Comparison of ENCODE assay signal across 24 cellular contexts in the genomic region with DNA sequence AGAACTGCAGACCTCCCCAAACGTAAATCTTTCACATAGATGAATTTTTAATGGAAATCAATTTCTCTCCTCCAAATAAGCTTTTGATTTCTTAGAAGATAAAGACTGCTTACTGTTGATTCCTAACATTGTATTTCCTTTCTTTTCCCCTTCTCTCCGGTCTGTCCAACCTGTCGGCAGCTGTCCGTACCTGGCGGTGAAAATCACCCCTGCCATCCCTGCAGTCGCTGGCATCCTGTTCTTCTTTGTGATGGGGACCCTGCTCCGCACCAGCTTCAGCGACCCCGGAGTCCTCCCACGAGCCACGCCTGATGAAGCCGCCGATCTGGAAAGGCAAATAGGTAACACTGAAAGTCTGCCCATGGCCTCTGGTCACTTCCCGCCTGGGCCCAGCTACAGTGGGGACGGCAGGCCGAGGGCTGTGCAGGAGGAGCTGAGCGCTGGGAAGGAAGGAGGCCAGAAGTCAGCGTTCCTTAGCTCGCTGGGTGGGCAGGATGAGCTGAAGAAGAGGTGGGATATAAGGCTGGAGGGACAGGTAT.
"Had no signal": no experiment of that assay in that cellular context is flagged by ENCODE, and none has a peak within 500 bp of the region (broad histone marks: within the 10 kb centered on the region; RNA-seq: fewer than 3 reads in every experiment).

No MANE protein-coding gene starts in this region.

- H3K4me3 Mint-ChIP-seq: activated naive CD4-positive, alpha-beta T cell treated with anti-CD3 and anti-CD28 coated beads for 36 hours; activated naive CD8-positive, alpha-beta T cell treated with anti-CD3 and anti-CD28 coated beads, Interleukin-2, amount 10 ng/mL, durations not matched to agents 7 days and 5 days; activated T-cell treated with anti-CD3 and anti-CD28 coated beads, Interleukin-2, amount 50 U/mL, for 72 hours; stimulated activated naive CD8-positive, alpha-beta T cell treated with anti-CD3 and anti-CD28 coated beads, Interleukin-15, Interleukin-2, amounts not matched to agents 100 ng/mL and 50 ng/mL, for 24 hours had no signal

- H3K4me1 ChIP-seq: body of pancreas, vagina had no signal

- H3K27me3 ChIP-seq: body of pancreas, cardiac muscle cell, left lung, spleen, tibial nerve, vagina had no signal

- H3K27ac Mint-ChIP-seq: activated naive CD4-positive, alpha-beta T cell treated with anti-CD3 and anti-CD28 coated beads for 36 hours; activated naive CD8-positive, alpha-beta T cell treated with anti-CD3 and anti-CD28 coated beads, Interleukin-2, amount 10 ng/mL, durations not matched to agents 7 days and 5 days; activated T-cell treated with anti-CD3 and anti-CD28 coated beads, Interleukin-2, amount 50 U/mL, for 72 hours; stimulated activated naive CD8-positive, alpha-beta T cell treated with anti-CD3 and anti-CD28 coated beads, Interleukin-15, Interleukin-2, amounts not matched to agents 100 ng/mL and 50 ng/mL, for 24 hours had no signal

- ATAC-seq: activated T-cell treated with anti-CD3 and anti-CD28 coated beads, Interleukin-2, amount 50 U/mL, for 72 hours; body of pancreas; left lung; SK-N-SH treated with all-trans-retinoic acid at 6 μM for 48 hours had no signal

- DNase-seq: activated CD4-positive, alpha-beta T cell treated with anti-CD3 and anti-CD28 coated beads for 1 hour; activated CD8-positive, alpha-beta memory T cell treated with anti-CD3 and anti-CD28 coated beads, Interleukin-2, amount 50 U/mL, for 4 hours; activated effector memory CD4-positive, alpha-beta T cell treated with Interleukin-2 at 50 U/mL for 16 hours; activated naive CD4-positive, alpha-beta T cell treated with anti-CD3 and anti-CD28 coated beads for 36 hours; activated naive CD8-positive, alpha-beta T cell treated with anti-CD3 and anti-CD28 coated beads, Interleukin-2, amount 10 ng/mL, durations not matched to agents 7 days and 5 days; activated T-cell treated with anti-CD3 and anti-CD28 coated beads, Interleukin-2, amount 50 U/mL, for 72 hours; amniotic stem cell; body of pancreas; cortex of kidney; erythroblast; foreskin fibroblast; glutamatergic neuron; hippocampal formation; kidney glomerular epithelial cell; left lung; occipital lobe; posterior cingulate gyrus; spleen; stimulated activated CD4-positive, alpha-beta T cell treated with anti-CD3 and anti-CD28 coated beads, Interleukin-4, amount 100 ng/mL, for 1 hour had no signal

- H3K9me3 Mint-ChIP-seq: activated naive CD4-positive, alpha-beta T cell treated with anti-CD3 and anti-CD28 coated beads for 36 hours; activated T-cell treated with anti-CD3 and anti-CD28 coated beads, Interleukin-2, amount 50 U/mL, for 72 hours; stimulated activated naive CD8-positive, alpha-beta T cell treated with anti-CD3 and anti-CD28 coated beads, Interleukin-15, Interleukin-2, amounts not matched to agents 100 ng/mL and 50 ng/mL, for 24 hours had no signal

- H3K9me3 ChIP-seq: body of pancreas, left lung, spleen, vagina had no signal

- H3K4me3 ChIP-seq: body of pancreas, cardiac muscle cell, left lung, spleen, tibial nerve, vagina had no signal

- H3K27ac ChIP-seq: body of pancreas, left lung, spleen, tibial nerve, vagina had no signal

- H3K36me3 ChIP-seq: cardiac muscle cell, left lung, vagina had no signal
